Comparison of ENCODE assay signal across 8 cellular contexts in genomic region chr16:83899272-83899897, GRCh38.
DNase-seq lines count a peak whose midpoint lies in the region; ATAC-seq and TF ChIP-seq lines count a peak whose summit lies in the region.

No MANE protein-coding gene starts in this region.

- H3K36me3 Mint-ChIP-seq in central memory CD8-positive, alpha-beta T cell (ENCODE audit: insufficient read depth), result no peaks in the 10 kb centered on the region

- H3K4me1 Mint-ChIP-seq in central memory CD8-positive, alpha-beta T cell, result peaks cover 47% of the 10 kb centered on the region

- H3K9me3 Mint-ChIP-seq in central memory CD8-positive, alpha-beta T cell, result no peaks in the 10 kb centered on the region

- peak; percentile 19 for DNase-seq in DMS53 treated with DMSO at 0.1 percent for 48 hours (lab: John Stamatoyannopoulos, UW; ENCODE audit: unreplicated experiment)
- DNase-seq in HPDE6-E6E7 (ENCODE audit: extremely low spot score), result peak; percentile 70
- DNase-seq in central memory CD8-positive, alpha-beta T cell (ENCODE audit: low spot score in 2 of 2), result peak; percentile 14 to 17
- peak; percentile 80 for DNase-seq in left kidney (ENCODE audit: low read depth, low spot score)
- DNase-seq in stimulated activated CD4-positive, alpha-beta T cell treated with anti-CD3 and anti-CD28 coated beads, Interleukin-4, amount 100 ng/mL, for 24 hours, result peak; percentile 50
- DNase-seq in putamen (ENCODE audit: low spot score), result no peak

- peaks cover 33% of the 10 kb centered on the region for H3K27me3 Mint-ChIP-seq in central memory CD8-positive, alpha-beta T cell

- peak; percentile 38 for ATAC-seq in GM21360 (IDR thresholded peaks at IDR 0.05; ENCODE audit: unreplicated experiment)
- peak; percentile 64 for ATAC-seq in central memory CD8-positive, alpha-beta T cell (replicated peaks; ENCODE audit: extremely low read depth, poor library complexity, severe bottlenecking)

- H3K27ac Mint-ChIP-seq in central memory CD8-positive, alpha-beta T cell (ENCODE audit: low read depth), result peak overlapping the region; percentile 89

- TF ChIP-seq CTCF in VCaP (conservative IDR thresholded peaks at IDR 0.05), result no peak

- H3K27ac ChIP-seq in VCaP, result peak overlapping the region; percentile 75

- peak overlapping the region; percentile 91 for H3K4me3 Mint-ChIP-seq in central memory CD8-positive, alpha-beta T cell
